Comparison of ENCODE assay signal across 8 cellular contexts in the genomic region with DNA sequence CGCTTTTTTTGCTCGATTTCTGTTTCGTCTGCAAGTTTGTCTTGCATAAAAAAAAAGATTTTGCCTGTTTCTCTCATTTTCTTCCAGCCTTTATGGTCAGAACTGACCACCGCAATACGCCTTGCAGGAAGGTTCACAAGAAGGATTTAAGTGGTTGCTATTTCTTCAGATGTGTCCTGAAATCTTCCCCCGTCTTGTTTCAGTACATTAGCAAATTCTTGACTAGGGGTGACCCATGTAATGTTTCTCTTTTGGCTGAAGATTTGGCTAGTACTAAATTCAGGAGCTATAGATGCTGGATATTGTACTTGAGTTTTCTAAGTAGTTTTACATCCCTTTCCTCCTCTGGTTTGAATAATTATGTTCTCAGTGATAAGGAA. TPM values are rescaled to one million over a fixed set of nuclear protein-coding genes. Genes with fewer than 3 reads are reported as not detected.
DNase-seq lines count a peak whose midpoint lies in the region; ATAC-seq lines count a peak whose summit lies in the region.

No MANE protein-coding gene starts in this region.

- peak overlapping the region; percentile 97 for H3K4me3 ChIP-seq in BLaER1
- peak overlapping the region; percentile 57 for H3K4me3 ChIP-seq in naive thymus-derived CD4-positive, alpha-beta T cell (ENCODE audit: low read length)

- ATAC-seq in naive thymus-derived CD4-positive, alpha-beta T cell: no peak
- no peak for ATAC-seq in GM21526 (IDR thresholded peaks at IDR 0.05; ENCODE audit: low FRiP score, unreplicated experiment)
- no peak for ATAC-seq in GM19351 (IDR thresholded peaks at IDR 0.05; ENCODE audit: unreplicated experiment)
- ATAC-seq in HG03521 (IDR thresholded peaks at IDR 0.05; ENCODE audit: unreplicated experiment): no peak

- H3K4me3 Mint-ChIP-seq in dendritic cell treated with granulocyte-macrophage colony-stimulating factor and Interleukin-4, amounts not matched to agents 40 ng/mL and 50 ng/mL, for 4 days: peak overlapping the region; percentile 71
- peak overlapping the region; percentile 73 to 93 (median 86) for H3K4me3 Mint-ChIP-seq in naive thymus-derived CD4-positive, alpha-beta T cell

- DNase-seq in MV-4-11 (lab: John Stamatoyannopoulos, UW) (peak; percentile 29), retina (no peak)
- no peak for DNase-seq in naive thymus-derived CD4-positive, alpha-beta T cell

- H3K36me3 ChIP-seq in BLaER1: no peaks in the 10 kb centered on the region
- no peaks in the 10 kb centered on the region for H3K36me3 ChIP-seq in naive thymus-derived CD4-positive, alpha-beta T cell (ENCODE audit: control insufficient read depth in 2 of 3, insufficient read depth in 3 of 3, low read length in 3 of 3)

- peaks cover 31% of the 10 kb centered on the region for H3K4me1 Mint-ChIP-seq in dendritic cell treated with granulocyte-macrophage colony-stimulating factor and Interleukin-4, amounts not matched to agents 40 ng/mL and 50 ng/mL, for 4 days (ENCODE audit: low read depth)
- peaks cover 11 to 37% (median 33%) of the 10 kb centered on the region in 7 donors for H3K4me1 Mint-ChIP-seq in naive thymus-derived CD4-positive, alpha-beta T cell

- H4K20me1 ChIP-seq in BLaER1: peaks cover 67% of the 10 kb centered on the region

- H3K27ac ChIP-seq in BLaER1: peak overlapping the region; percentile 97
- H3K27ac ChIP-seq in naive thymus-derived CD4-positive, alpha-beta T cell (ENCODE audit: low read depth, low read length): no peak overlapping the region

- CTCF ChIA-PET in naive thymus-derived CD4-positive, alpha-beta T cell (lab: Charles Lee): interaction anchor here (0.8 kb wide), 1 partner anchor 240 kb away, joined by 3 read pairs; no protein-coding TSS in a partner anchor

- no peak overlapping the region for H3K27ac Mint-ChIP-seq in dendritic cell treated with granulocyte-macrophage colony-stimulating factor and Interleukin-4, amounts not matched to agents 40 ng/mL and 50 ng/mL, for 4 days
- H3K27ac Mint-ChIP-seq in naive thymus-derived CD4-positive, alpha-beta T cell: peak overlapping the region in 8 of 9 donors; percentile 9 to 93 (median 77)

- H3K36me3 Mint-ChIP-seq in dendritic cell treated with granulocyte-macrophage colony-stimulating factor and Interleukin-4, amounts not matched to agents 40 ng/mL and 50 ng/mL, for 4 days (ENCODE audit: low read depth): no peaks in the 10 kb centered on the region
- no peaks in the 10 kb centered on the region for H3K36me3 Mint-ChIP-seq in naive thymus-derived CD4-positive, alpha-beta T cell

- H3K4me2 ChIP-seq in BLaER1: peak overlapping the region; percentile 93

- peaks cover 55% of the 10 kb centered on the region for H3K4me1 ChIP-seq in BLaER1
- H3K4me1 ChIP-seq in naive thymus-derived CD4-positive, alpha-beta T cell (ENCODE audit: control insufficient read depth in 2 of 2, insufficient read depth in 2 of 2, low read length in 2 of 2): peaks cover 0 to 12% of the 10 kb centered on the region in 2 donors

- POLR2A ChIA-PET in naive thymus-derived CD4-positive, alpha-beta T cell (lab: Charles Lee): interaction anchor here (1.4 kb wide), 1 partner anchor 265 kb away, joined by 4 read pairs; no protein-coding TSS in a partner anchor

- H3K27me3 ChIP-seq in BLaER1: no peaks in the 10 kb centered on the region
- H3K27me3 ChIP-seq in naive thymus-derived CD4-positive, alpha-beta T cell (ENCODE audit: control insufficient read depth in 2 of 2, insufficient read depth in 2 of 2, low read length in 2 of 2): no peaks in the 10 kb centered on the region

- peak overlapping the region; percentile 96 for H3K9ac ChIP-seq in BLaER1

- H3K9me3 Mint-ChIP-seq in dendritic cell treated with granulocyte-macrophage colony-stimulating factor and Interleukin-4, amounts not matched to agents 40 ng/mL and 50 ng/mL, for 4 days: no peaks in the 10 kb centered on the region
- no peaks in the 10 kb centered on the region for H3K9me3 Mint-ChIP-seq in naive thymus-derived CD4-positive, alpha-beta T cell

- intact Hi-C loops in dendritic cell treated with granulocyte-macrophage colony-stimulating factor and Interleukin-4, amounts not matched to agents 40 ng/mL and 50 ng/mL, for 4 days (cut with micrococcal nuclease): loop anchor here (2.0 to 10.0 kb wide), 4 partner anchors 133 to 1257 kb away; partner anchors contain the start of genes PIGN, RELCH and SERPINB8
- intact Hi-C loops in naive thymus-derived CD4-positive, alpha-beta T cell (cut with micrococcal nuclease): loop anchor here (2.0 to 10.0 kb wide), 9 partner anchors 13 to 1257 kb away; partner anchors contain the start of genes RNF152 (in 1 of the 2), SERPINB8 (in 1 of the 2) and TNFRSF11A (in 1 of the 2)

- no peaks in the 10 kb centered on the region for H3K9me3 ChIP-seq in BLaER1
- H3K9me3 ChIP-seq in naive thymus-derived CD4-positive, alpha-beta T cell (ENCODE audit: control insufficient read depth in 2 of 3, low read length in 3 of 3): no peaks in the 10 kb centered on the region

- H3K27me3 Mint-ChIP-seq in dendritic cell treated with granulocyte-macrophage colony-stimulating factor and Interleukin-4, amounts not matched to agents 40 ng/mL and 50 ng/mL, for 4 days: peaks cover 1% of the 10 kb centered on the region
- H3K27me3 Mint-ChIP-seq in naive thymus-derived CD4-positive, alpha-beta T cell: peaks cover 0 to 16% (median 0%) of the 10 kb centered on the region in 5 donors

RNA-seq across cellular contexts. Expression of gene PHLPP1, which starts 2.5 kb away (rescaled TPM):
- total RNA-seq in naive thymus-derived CD4-positive, alpha-beta T cell: 1 to 10 TPM; 5.5 to 9.7 (median 8.1) TPM
- polyA plus RNA-seq in naive thymus-derived CD4-positive, alpha-beta T cell: under 1 TPM; 0.07 to 0.28 TPM
